8 cellular contexts compared by ENCODE assay signal in genomic region chr2:195656859-195657633, GRCh38. TPM values are rescaled to one million over a fixed set of nuclear protein-coding genes. Genes with fewer than 3 reads are reported as not detected.
DNase-seq lines count a peak whose midpoint lies in the region; ATAC-seq and TF ChIP-seq lines count a peak whose summit lies in the region.

Gene SLC39A10 (plus strand): TSS chr2:195657226. CDS start chr2:195680043, 22,817 bp downstream.

- 0 to 1% methylated on average over 70 to 71 of the region's 85 CpGs for WGBS in GM23248 (ENCODE audit: low coverage in 1 of 2, low lambda C conversion rate in 2 of 2, missing lambda C conversion rate in 2 of 2), 2 experiments
- WGBS in esophagus squamous epithelium, 2 donors: 0 to 1% methylated on average over 34 to 40 of the region's 85 CpGs

- peaks cover 32% of the 10 kb centered on the region for H3K4me1 Mint-ChIP-seq in activated T-helper 1 cell treated with anti-CD3 and anti-CD28 coated beads, Interleukin-12 subunit alpha, Interleukin-12 subunit beta, Interleukin-2, Interleukin-4 antibody, amounts not matched to agents 30 ng/mL and 10 ng/mL and 1 ng/mL, durations not matched to agents 14 hours and 24 hours and 36 hours (ENCODE audit: low read depth)

- H3K4me3 ChIP-seq in DND-41 (ENCODE audit: low read depth in 1 of 2, low read length in 2 of 2): peak within 1 kb of the TSS; percentile 60 to 90
- peak within 1 kb of the TSS; percentile 91 for H3K4me3 ChIP-seq in GM23248
- H3K4me3 ChIP-seq in esophagus squamous epithelium: peak within 1 kb of the TSS; percentile 70 to 95 (median 88)

- no peaks in the 10 kb centered on the region for H3K9me2 ChIP-seq in GM23248 (ENCODE audit: insufficient read depth)

- H3K79me2 ChIP-seq in DND-41 (ENCODE audit: insufficient read depth, low read length) (peaks cover 63% of the 10 kb centered on the region), GM23248 (ENCODE audit: insufficient read depth) (peaks cover 49% of the 10 kb centered on the region)

- peaks cover 27% of the 10 kb centered on the region for H3K36me3 Mint-ChIP-seq in activated T-helper 1 cell treated with anti-CD3 and anti-CD28 coated beads, Interleukin-12 subunit alpha, Interleukin-12 subunit beta, Interleukin-2, Interleukin-4 antibody, amounts not matched to agents 30 ng/mL and 10 ng/mL and 1 ng/mL, durations not matched to agents 14 hours and 24 hours and 36 hours (ENCODE audit: low read depth)

- H3F3A ChIP-seq in GM23248 (ENCODE audit: insufficient read depth): peaks cover 51% of the 10 kb centered on the region

- intact Hi-C loops in activated T-helper 1 cell treated with anti-CD3 and anti-CD28 coated beads, Interleukin-12 subunit alpha, Interleukin-12 subunit beta, Interleukin-2, Interleukin-4 antibody, amounts not matched to agents 30 ng/mL and 10 ng/mL and 1 ng/mL, durations not matched to agents 14 hours and 24 hours and 36 hours (cut with micrococcal nuclease): loop anchor here (1.0 to 5.0 kb wide), 10 partner anchors 98 to 1270 kb away; partner anchors contain the start of genes CCDC150, DNAH7 and PGAP1
- intact Hi-C loops in esophagus squamous epithelium (cut with DNase I): no loop called here

- H3K4me3 Mint-ChIP-seq in activated T-helper 1 cell treated with anti-CD3 and anti-CD28 coated beads, Interleukin-12 subunit alpha, Interleukin-12 subunit beta, Interleukin-2, Interleukin-4 antibody, amounts not matched to agents 30 ng/mL and 10 ng/mL and 1 ng/mL, durations not matched to agents 14 hours and 24 hours and 36 hours: peak within 1 kb of the TSS; percentile 99

- H3K4me1 ChIP-seq in DND-41 (ENCODE audit: insufficient read depth, low read length): peaks cover 47% of the 10 kb centered on the region
- peaks cover 27% of the 10 kb centered on the region for H3K4me1 ChIP-seq in GM23248 (ENCODE audit: insufficient read depth)
- H3K4me1 ChIP-seq in esophagus squamous epithelium: peaks cover 0 to 39% (median 17%) of the 10 kb centered on the region in 3 donors

- H3K9me3 Mint-ChIP-seq in activated T-helper 1 cell treated with anti-CD3 and anti-CD28 coated beads, Interleukin-12 subunit alpha, Interleukin-12 subunit beta, Interleukin-2, Interleukin-4 antibody, amounts not matched to agents 30 ng/mL and 10 ng/mL and 1 ng/mL, durations not matched to agents 14 hours and 24 hours and 36 hours: no peaks in the 10 kb centered on the region

- H3K27me3 Mint-ChIP-seq in activated T-helper 1 cell treated with anti-CD3 and anti-CD28 coated beads, Interleukin-12 subunit alpha, Interleukin-12 subunit beta, Interleukin-2, Interleukin-4 antibody, amounts not matched to agents 30 ng/mL and 10 ng/mL and 1 ng/mL, durations not matched to agents 14 hours and 24 hours and 36 hours (ENCODE audit: insufficient read depth): no peaks in the 10 kb centered on the region

- H3K9me3 ChIP-seq in DND-41 (ENCODE audit: insufficient read depth, low read length, severe bottlenecking) (no peaks in the 10 kb centered on the region), GM23248 (ENCODE audit: low read depth) (no peaks in the 10 kb centered on the region), esophagus squamous epithelium (no peaks in the 10 kb centered on the region)

- peak within 1 kb of the TSS; percentile 68 for H2AFZ ChIP-seq in DND-41 (ENCODE audit: low read depth, low read length)
- peak within 1 kb of the TSS; percentile 66 for H2AFZ ChIP-seq in GM23248

- peak within 1 kb of the TSS; percentile 96 for H3K27ac ChIP-seq in DND-41 (ENCODE audit: low read length)
- peak within 1 kb of the TSS; percentile 93 for H3K27ac ChIP-seq in GM23248
- peak within 1 kb of the TSS; percentile 94 to 99 (median 97) for H3K27ac ChIP-seq in esophagus squamous epithelium

- ATAC-seq in DND-41 (ENCODE audit: insufficient read depth, low read depth): peak; percentile 68

- TF ChIP-seq CTCF in DND-41 (IDR thresholded peaks at IDR 0.05; ENCODE audit: borderline replicate concordance, extremely low read depth, low read length, poor library complexity, severe bottlenecking) (peak; percentile 38), esophagus squamous epithelium (IDR thresholded peaks at IDR 0.05) (peak in 5 of 6 experiments; percentile 38 to 62 (median 53))

- H3K27me3 ChIP-seq in DND-41 (ENCODE audit: insufficient read depth, low read length, poor library complexity) (no peaks in the 10 kb centered on the region), GM23248 (replicated peaks; ENCODE audit: insufficient read depth) (no peaks in the 10 kb centered on the region), esophagus squamous epithelium (no peaks in the 10 kb centered on the region)

- H3K4me2 ChIP-seq in DND-41 (ENCODE audit: insufficient read depth, low read length) (peak within 1 kb of the TSS; percentile 62), GM23248 (ENCODE audit: unreplicated experiment) (peak within 1 kb of the TSS; percentile 93)

- DNase-seq in DND-41: peak; percentile 97
- DNase-seq in GM23248: peak; percentile 99
- DNase-seq in Kasumi-1 (lab: John Stamatoyannopoulos, UW): peak; percentile 99
- peak; percentile 97 for DNase-seq in RPMI7951 (ENCODE audit: low read depth)
- peak; percentile 97 for DNase-seq in activated T-helper 1 cell treated with anti-CD3 and anti-CD28 coated beads, Interleukin-12 subunit alpha, Interleukin-12 subunit beta, Interleukin-2, Interleukin-4 antibody, amounts not matched to agents 30 ng/mL and 10 ng/mL and 1 ng/mL, durations not matched to agents 14 hours and 24 hours and 36 hours (ENCODE audit: low spot score)
- peak; percentile 91 for DNase-seq in esophagus squamous epithelium (lab: John Stamatoyannopoulos, UW)
- DNase-seq in myocyte (ENCODE audit: low read depth): peak; percentile 98
- peak; percentile 93 to 94 for DNase-seq in stimulated activated CD8-positive, alpha-beta memory T cell treated with anti-CD3 and anti-CD28 coated beads, Interleukin-7, amount 100 ng/mL, for 48 hours (ENCODE audit: extremely low read depth in 1 of 2, low read depth in 1 of 2)

- H3K36me3 ChIP-seq in DND-41 (ENCODE audit: insufficient read depth, low read length) (peaks cover 27% of the 10 kb centered on the region), GM23248 (ENCODE audit: low read depth) (0 out of 2 replicates have a peak, but pooled peaks cover 7% of the 10 kb centered on the region), esophagus squamous epithelium (no peaks in the 10 kb centered on the region)

- in situ Hi-C loops in GM23248 (cut with MboI): loop anchor here (25.0 kb wide), 2 partner anchors 345 to 405 kb away; partner anchors contain the start of gene DNAH7

- H4K20me1 ChIP-seq in DND-41 (ENCODE audit: insufficient read depth, low read length) (no peaks in the 10 kb centered on the region), GM23248 (ENCODE audit: insufficient read depth) (no peaks in the 10 kb centered on the region)

- peak in 3 of 4 donors; percentile 75 to 99 (median 96) for TF ChIP-seq POLR2A in esophagus squamous epithelium (IDR thresholded peaks at IDR 0.05)

- peak within 1 kb of the TSS; percentile 100 for H3K9ac ChIP-seq in DND-41 (ENCODE audit: low read depth, low read length)
- H3K9ac ChIP-seq in GM23248: peak within 1 kb of the TSS; percentile 99

- peak within 1 kb of the TSS; percentile 100 for H3K27ac Mint-ChIP-seq in activated T-helper 1 cell treated with anti-CD3 and anti-CD28 coated beads, Interleukin-12 subunit alpha, Interleukin-12 subunit beta, Interleukin-2, Interleukin-4 antibody, amounts not matched to agents 30 ng/mL and 10 ng/mL and 1 ng/mL, durations not matched to agents 14 hours and 24 hours and 36 hours

RNA-seq across cellular contexts. Expression of gene SLC39A10, which starts in this region (rescaled TPM):
- 82.6 and 85.4 TPM in 2 replicates for total RNA-seq in GM23248 (2014; rRNA removed; shearing (Covaris generic))
- 46.4 and 48.0 TPM in 2 replicates for polyA plus RNA-seq in GM23248 (2016; fragmentation: Nextera tagmentation; extraction: Ambion mirVana)
- total RNA-seq in RPMI7951 (2014; rRNA removed; shearing (Covaris generic)): 37.8 and 44.2 TPM in 2 replicates
- 32.4 and 32.5 TPM in 2 replicates for total RNA-seq in activated T-helper 1 cell treated with anti-CD3 and anti-CD28 coated beads, Interleukin-12 subunit alpha, Interleukin-12 subunit beta, Interleukin-2, Interleukin-4 antibody, amounts not matched to agents 30 ng/mL and 10 ng/mL and 1 ng/mL, durations not matched to agents 14 hours and 24 hours and 36 hours
- total RNA-seq in esophagus squamous epithelium (10 to 100 TPM in 2 of 4 donors, 1 to 10 TPM in 2; 2.0 to 15.3 (median 9.3) TPM), myocyte (28.9 and 37.2 TPM in 2 replicates)
- polyA plus RNA-seq in myocyte (2012): 13.1 TPM

Comparison
In these comparisons a context has a peak if more than half of its experiments do, and no peak if none do; other contexts are left out.
1. Peak in every context shown above with its lines: DNase-seq, ATAC-seq, H3K4me3 ChIP-seq and H3K27ac ChIP-seq.